28 cellular contexts compared by ENCODE assay signal in genomic region chr17:12965988-12966387, GRCh38.
"Had no signal": no experiment of that assay in that cellular context is flagged by ENCODE, and none has a peak within 500 bp of the region (broad histone marks: within the 10 kb centered on the region; RNA-seq: fewer than 3 reads in every experiment).

No MANE protein-coding gene starts in this region.

- H3K36me3 ChIP-seq: colonic mucosa, esophagus squamous epithelium, gastrocnemius medialis, heart left ventricle had no signal

- H3K27me3 ChIP-seq: colonic mucosa, dorsolateral prefrontal cortex, esophagus muscularis mucosa, esophagus squamous epithelium, foreskin keratinocyte, gastrocnemius medialis, gastroesophageal sphincter, heart left ventricle, heart right ventricle had no signal

- ATAC-seq: effector memory CD8-positive, alpha-beta T cell; esophagus mucosa; gastrocnemius medialis; gastroesophageal sphincter; heart left ventricle; heart right ventricle had no signal

- H3K9me3 ChIP-seq: colonic mucosa, esophagus muscularis mucosa, esophagus squamous epithelium, gastrocnemius medialis, gastroesophageal sphincter, heart left ventricle, heart right ventricle had no signal

- H3K4me1 ChIP-seq: colonic mucosa, esophagus muscularis mucosa, esophagus squamous epithelium, foreskin keratinocyte, gastrocnemius medialis, gastroesophageal sphincter had no signal

- H3K27ac ChIP-seq: colonic mucosa, coronary artery, epithelial cell of prostate, esophagus muscularis mucosa, esophagus squamous epithelium, foreskin keratinocyte, gastrocnemius medialis, gastroesophageal sphincter, heart left ventricle, heart right ventricle had no signal

- H3K4me3 ChIP-seq: colonic mucosa, coronary artery, dorsolateral prefrontal cortex, esophagus muscularis mucosa, esophagus squamous epithelium, gastrocnemius medialis, gastroesophageal sphincter, heart left ventricle, heart right ventricle had no signal

- DNase-seq: colonic mucosa; cortex of kidney; dermis blood vessel endothelial cell; dorsolateral prefrontal cortex; effector CD4-positive, alpha-beta T cell; effector CD8-positive, alpha-beta T cell; effector memory CD4-positive, alpha-beta T cell; effector memory CD8-positive, alpha-beta T cell; endodermal cell; erythroblast; esophagus squamous epithelium; foreskin fibroblast; foreskin keratinocyte; foreskin melanocyte; gastrocnemius medialis; glutamatergic neuron; head of caudate nucleus; heart left ventricle; heart right ventricle had no signal

- FAIRE-seq: colon, endometrium, endothelial cell of umbilical vein, frontal cortex had no signal
